Comparison of ENCODE assay signal across 26 cellular contexts in the genomic region with DNA sequence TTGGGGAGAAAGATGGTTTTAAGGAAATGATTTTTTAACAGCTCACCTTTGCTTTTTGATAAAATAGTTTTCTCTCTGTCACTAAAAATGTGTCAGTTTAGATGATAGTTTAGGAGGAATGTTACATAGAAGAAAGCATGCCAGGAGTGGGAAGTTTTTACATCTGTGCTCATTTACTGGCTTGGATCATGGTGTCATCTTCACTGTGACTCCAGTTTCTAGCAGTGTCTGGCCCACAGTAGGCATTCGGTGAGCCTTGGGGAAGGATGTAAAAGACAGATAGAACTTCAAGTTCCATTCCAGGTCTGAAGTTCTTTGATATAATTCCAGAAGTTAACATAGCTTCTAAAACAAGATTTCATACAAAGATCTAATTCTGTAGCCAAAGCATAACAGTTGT.
"Had no signal": no experiment of that assay in that cellular context is flagged by ENCODE, and none has a peak within 500 bp of the region (broad histone marks: within the 10 kb centered on the region; RNA-seq: fewer than 3 reads in every experiment).

No MANE protein-coding gene starts in this region.

- H3K9me3 ChIP-seq: SJCRH30 had no signal

- H3K27ac Mint-ChIP-seq: activated CD4-positive, alpha-beta memory T cell treated with anti-CD3 and anti-CD28 coated beads, Interleukin-2, amount 10 ng/mL, durations not matched to agents 7 days and 5 days; activated naive CD8-positive, alpha-beta T cell treated with anti-CD3 and anti-CD28 coated beads for 36 hours; activated T-cell treated with anti-CD3 and anti-CD28 coated beads, Interleukin-2, amount 50 U/mL, for 72 hours; activated T-helper 17 cell treated with anti-CD3 and anti-CD28 coated beads, Interleukin-2, amount 50 U/mL, for 72 hours had no signal

- DNase-seq: activated CD4-positive, alpha-beta memory T cell treated with anti-CD3 and anti-CD28 coated beads, Interleukin-2, amount 10 ng/mL, durations not matched to agents 7 days and 5 days; activated CD4-positive, alpha-beta T cell treated with anti-CD3 and anti-CD28 coated beads for 1 hour; activated CD4-positive, alpha-beta T cell treated with anti-CD3 and anti-CD28 coated beads for 48 hours; activated CD4-positive, CD25-positive, alpha-beta regulatory T cell; activated effector memory CD4-positive, alpha-beta T cell treated with anti-CD3 and anti-CD28 coated beads, Interleukin-2, amount 50 U/mL, for 16 hours; activated naive CD4-positive, alpha-beta T cell; activated naive CD4-positive, alpha-beta T cell treated with anti-CD3 and anti-CD28 coated beads, Interleukin-2, amount 50 U/mL, for 16 hours; activated naive CD8-positive, alpha-beta T cell treated with anti-CD3 and anti-CD28 coated beads for 36 hours; activated T-cell treated with anti-CD3 and anti-CD28 coated beads, Interleukin-2, amount 50 U/mL, for 1 hour; activated T-cell treated with anti-CD3 and anti-CD28 coated beads, Interleukin-2, amount 50 U/mL, for 72 hours; amygdala; NCI-H1092 treated with DMSO at 0.1 percent for 48 hours; NCI-H1417 treated with DMSO at 0.1 percent for 48 hours; NCI-H187 treated with DMSO at 0.1 percent for 48 hours; NCI-H2081; NCI-H226; NCI-H446 treated with DMSO at 0.1 percent for 48 hours; NCI-H524 treated with DMSO at 0.1 percent for 48 hours; SHP77; SJCRH30; T1000; WERI-Rb-1 had no signal

- H3K36me3 Mint-ChIP-seq: activated naive CD8-positive, alpha-beta T cell treated with anti-CD3 and anti-CD28 coated beads for 36 hours had no signal

- H3K4me3 ChIP-seq: ascending aorta, SJCRH30, SK-N-MC had no signal

- H3K9me3 Mint-ChIP-seq: activated CD4-positive, alpha-beta memory T cell treated with anti-CD3 and anti-CD28 coated beads, Interleukin-2, amount 10 ng/mL, durations not matched to agents 7 days and 5 days had no signal

- H3K4me1 Mint-ChIP-seq: activated CD4-positive, alpha-beta memory T cell treated with anti-CD3 and anti-CD28 coated beads, Interleukin-2, amount 10 ng/mL, durations not matched to agents 7 days and 5 days; activated naive CD8-positive, alpha-beta T cell treated with anti-CD3 and anti-CD28 coated beads for 36 hours; activated T-helper 17 cell treated with anti-CD3 and anti-CD28 coated beads, Interleukin-2, amount 50 U/mL, for 72 hours had no signal

- H3K36me3 ChIP-seq: ascending aorta, SJCRH30, WERI-Rb-1 had no signal

- H3K27me3 Mint-ChIP-seq: activated naive CD8-positive, alpha-beta T cell treated with anti-CD3 and anti-CD28 coated beads for 36 hours had no signal

- H3K27ac ChIP-seq: ascending aorta, SJCRH30, SK-N-MC, WERI-Rb-1 had no signal

- ATAC-seq: activated T-cell treated with anti-CD3 and anti-CD28 coated beads, Interleukin-2, amount 50 U/mL, for 72 hours; activated T-helper 17 cell treated with anti-CD3 and anti-CD28 coated beads, Interleukin-2, amount 50 U/mL, for 72 hours; Panc1 had no signal

- H3K27me3 ChIP-seq: ascending aorta, SJCRH30 had no signal

- H3K4me3 Mint-ChIP-seq: activated CD4-positive, alpha-beta memory T cell treated with anti-CD3 and anti-CD28 coated beads, Interleukin-2, amount 10 ng/mL, durations not matched to agents 7 days and 5 days; activated naive CD8-positive, alpha-beta T cell treated with anti-CD3 and anti-CD28 coated beads for 36 hours; activated T-cell treated with anti-CD3 and anti-CD28 coated beads, Interleukin-2, amount 50 U/mL, for 72 hours; activated T-helper 17 cell treated with anti-CD3 and anti-CD28 coated beads, Interleukin-2, amount 50 U/mL, for 72 hours had no signal
